7 cellular contexts compared by ENCODE assay signal in genomic region chrX:135256087-135256684, GRCh38. TPM values are rescaled to one million over a fixed set of nuclear protein-coding genes. Genes with fewer than 3 reads are reported as not detected.
"Had no signal": no experiment of that assay in that cellular context is flagged by ENCODE, and none has a peak within 500 bp of the region (broad histone marks: within the 10 kb centered on the region; RNA-seq: fewer than 3 reads in every experiment).

No MANE protein-coding gene starts in this region.

RNA-seq across cellular contexts. Expression of gene ETDA, which starts 4.3 kb away (rescaled TPM):
- total RNA-seq: GM23248, H4, H7, HFFc6, IMR-90, K562 had no signal
- polyA plus RNA-seq: GM23248, IMR-90, K562 had no signal

RNA-seq across cellular contexts. Expression of gene ETDC, which starts 53.1 kb away (rescaled TPM):
- total RNA-seq: GM23248, H4, H7, HFFc6, HT1080, IMR-90, K562 had no signal
- polyA plus RNA-seq: GM23248, IMR-90, K562 had no signal
